Comparison of ENCODE assay signal across 26 cellular contexts in genomic region chr4:3774253-3774883, GRCh38. TPM values are rescaled to one million over a fixed set of nuclear protein-coding genes. Genes with fewer than 3 reads are reported as not detected.
"Had no signal": no experiment of that assay in that cellular context is flagged by ENCODE, and none has a peak within 500 bp of the region (broad histone marks: within the 10 kb centered on the region; RNA-seq: fewer than 3 reads in every experiment).

No MANE protein-coding gene starts in this region.

- H3K4me1 ChIP-seq: esophagus muscularis mucosa, foreskin keratinocyte, gastrocnemius medialis, heart right ventricle had no signal

- H3K36me3 ChIP-seq: esophagus muscularis mucosa, gastrocnemius medialis, heart right ventricle had no signal

- H2AFZ ChIP-seq: hepatocyte had no signal

- H3K4me2 ChIP-seq: hepatocyte had no signal

- H3K27me3 ChIP-seq: body of pancreas, foreskin keratinocyte had no signal

- DNase-seq: activated CD4-positive, alpha-beta T cell treated with anti-CD3 and anti-CD28 coated beads for 1 hour; activated CD4-positive, alpha-beta T cell treated with anti-CD3 and anti-CD28 coated beads for 4 hours; activated CD4-positive, alpha-beta T cell treated with anti-CD3 and anti-CD28 coated beads, Interleukin-2, amount 10 ng/mL, durations not matched to agents 7 days and 5 days; activated CD4-positive, alpha-beta T cell treated with anti-CD3 and anti-CD28 coated beads, Interleukin-2, amount 50 U/mL, for 48 hours; activated CD8-positive, alpha-beta memory T cell treated with anti-CD3 and anti-CD28 coated beads for 24 hours; activated CD8-positive, alpha-beta T cell treated with anti-CD3 and anti-CD28 coated beads for 36 hours; activated effector memory CD4-positive, alpha-beta T cell treated with Interleukin-2 at 50 U/mL for 16 hours; activated gamma-delta T cell treated with Interleukin-2 at 50 U/mL for 16 hours; activated naive CD4-positive, alpha-beta T cell treated with anti-CD3 and anti-CD28 coated beads, Interleukin-2, amount 50 U/mL, for 16 hours; activated naive CD4-positive, alpha-beta T cell treated with Interleukin-2 at 50 U/mL for 16 hours; activated T-cell treated with anti-CD3 and anti-CD28 coated beads, Interleukin-2, amount 50 U/mL, for 4 hours; amniotic stem cell; cortex of kidney; dermis blood vessel endothelial cell; effector CD4-positive, alpha-beta T cell; effector memory CD8-positive, alpha-beta T cell; erythroblast; foreskin keratinocyte; gastrocnemius medialis; heart right ventricle; T1000 had no signal

- H3K4me3 ChIP-seq: body of pancreas, esophagus muscularis mucosa, gastrocnemius medialis, heart right ventricle, hepatocyte had no signal

- H3K9me3 ChIP-seq: body of pancreas, gastrocnemius medialis had no signal

- ATAC-seq: activated CD8-positive, alpha-beta T cell treated with anti-CD3 and anti-CD28 coated beads for 36 hours; activated T-cell treated with anti-CD3 and anti-CD28 coated beads, Interleukin-2, amount 50 U/mL, for 4 hours; activated T-helper 17 cell treated with anti-CD3 and anti-CD28 coated beads, Interleukin-2, amount 50 U/mL, for 72 hours; effector memory CD8-positive, alpha-beta T cell; foreskin keratinocyte; gastrocnemius medialis had no signal

- H3K79me2 ChIP-seq: hepatocyte had no signal

- FAIRE-seq: colon had no signal

- H3K27ac ChIP-seq: esophagus muscularis mucosa, foreskin keratinocyte, gastrocnemius medialis, heart right ventricle, hepatocyte had no signal

RNA-seq across cellular contexts. Expression of gene ADRA2C, which starts 8.2 kb away (rescaled TPM):
- total RNA-seq: activated CD4-positive, alpha-beta T cell treated with anti-CD3 and anti-CD28 coated beads, Interleukin-2, amount 10 ng/mL, durations not matched to agents 7 days and 5 days; activated T-cell treated with anti-CD3 and anti-CD28 coated beads, Interleukin-2, amount 50 U/mL, for 4 hours; activated T-helper 17 cell treated with anti-CD3 and anti-CD28 coated beads, Interleukin-2, amount 50 U/mL, for 72 hours had no signal
